ENCODE assay signal across 8 cellular contexts in the genomic region with DNA sequence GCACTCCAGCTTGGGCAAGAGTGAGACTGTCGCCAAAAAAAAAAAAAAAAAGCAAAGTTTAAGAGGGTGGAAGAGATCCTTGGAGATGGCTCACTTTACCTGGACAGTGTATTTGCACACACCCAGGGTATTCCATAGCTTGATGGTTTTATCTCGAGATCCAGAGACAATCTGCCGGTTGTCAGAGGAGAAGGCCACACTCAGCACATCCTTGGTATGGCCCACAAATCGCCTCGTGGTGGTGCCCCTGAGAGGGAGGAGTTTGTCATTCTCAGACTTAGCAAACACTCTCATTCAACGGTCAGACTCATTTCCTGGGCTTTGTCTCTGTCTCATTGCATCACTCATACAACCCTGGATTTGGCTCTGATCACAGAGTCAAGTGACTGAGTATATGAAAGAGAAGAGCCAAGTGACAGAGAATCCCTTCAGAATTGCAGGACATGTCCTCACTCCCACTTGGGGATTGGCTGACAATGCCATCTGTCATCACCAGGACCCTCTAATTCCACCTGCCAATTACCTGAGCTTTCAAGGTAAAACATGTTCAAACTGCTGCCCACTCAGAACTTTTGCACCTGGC. TPM values are rescaled to one million over a fixed set of nuclear protein-coding genes. Genes with fewer than 3 reads are reported as not detected.
DNase-seq lines count a peak whose midpoint lies in the region; ATAC-seq and TF ChIP-seq lines count a peak whose summit lies in the region.

No MANE protein-coding gene starts in this region.

- ATAC-seq in upper lobe of right lung: no peak
- ATAC-seq in HG02678 (IDR thresholded peaks at IDR 0.05; ENCODE audit: unreplicated experiment): no peak
- ATAC-seq in GM21526 (IDR thresholded peaks at IDR 0.05; ENCODE audit: low FRiP score, unreplicated experiment): no peak

- H3K27ac Mint-ChIP-seq in activated naive CD8-positive, alpha-beta T cell: peak overlapping the region; percentile 99

- H3K9me3 ChIP-seq in HUES48 (ENCODE audit: control insufficient read depth, insufficient read depth, low read length) (no peaks in the 10 kb centered on the region), upper lobe of right lung (no peaks in the 10 kb centered on the region)

- intact Hi-C loops in upper lobe of right lung (cut with DNase I): no loop called here

- H3K9ac ChIP-seq in HUES48 (ENCODE audit: low read depth, low read length): peak overlapping the region; percentile 98

- H3K27me3 ChIP-seq in HUES48 (ENCODE audit: control insufficient read depth, insufficient read depth, low read length) (no peaks in the 10 kb centered on the region), upper lobe of right lung (no peaks in the 10 kb centered on the region)

- no peaks in the 10 kb centered on the region for H3K27me3 Mint-ChIP-seq in activated naive CD8-positive, alpha-beta T cell

- peaks cover 30% of the 10 kb centered on the region for H3K36me3 Mint-ChIP-seq in activated naive CD8-positive, alpha-beta T cell

- H3K27ac ChIP-seq in HUES48 (ENCODE audit: low read depth, low read length) (peak overlapping the region; percentile 99), upper lobe of right lung (peak overlapping the region; percentile 98)

- no peaks in the 10 kb centered on the region for H3K9me3 Mint-ChIP-seq in activated naive CD8-positive, alpha-beta T cell (ENCODE audit: low read depth)

- H3K4me1 Mint-ChIP-seq in activated naive CD8-positive, alpha-beta T cell (ENCODE audit: low read depth): peaks cover 62% of the 10 kb centered on the region

- peak; percentile 85 for DNase-seq in AG10803 (ENCODE audit: low read depth)
- DNase-seq in iris pigment epithelial cell (ENCODE audit: low read depth): peak; percentile 95
- no peak for DNase-seq in upper lobe of right lung
- no peak for DNase-seq in activated CD4-positive, CD25-positive, alpha-beta regulatory T cell (lab: John Stamatoyannopoulos, UW)

- TF ChIP-seq CTCF in AG10803 (conservative IDR thresholded peaks at IDR 0.05; ENCODE audit: low read length): 0 out of 2 replicates have a peak, but pooled peaks have one; percentile 12
- TF ChIP-seq CTCF in upper lobe of right lung (IDR thresholded peaks at IDR 0.05): no peak

- peak overlapping the region; percentile 98 for H3K4me3 ChIP-seq in AG10803 (ENCODE audit: low read length)
- peak overlapping the region; percentile 95 for H3K4me3 ChIP-seq in HUES48 (ENCODE audit: low read depth, low read length)
- H3K4me3 ChIP-seq in upper lobe of right lung: peak overlapping the region; percentile 72

- H3K4me3 Mint-ChIP-seq in activated naive CD8-positive, alpha-beta T cell: peak overlapping the region; percentile 94

- H3K36me3 ChIP-seq in HUES48 (ENCODE audit: control insufficient read depth, insufficient read depth, low read length) (peaks cover 66% of the 10 kb centered on the region), upper lobe of right lung (peaks cover 61% of the 10 kb centered on the region)

- peaks cover 14% of the 10 kb centered on the region for H3K4me1 ChIP-seq in HUES48 (ENCODE audit: control insufficient read depth, insufficient read depth, low read length)
- peaks cover 45% of the 10 kb centered on the region for H3K4me1 ChIP-seq in upper lobe of right lung

RNA-seq across cellular contexts. Expression of a gene that starts 2.2 kb away (rescaled TPM):
- total RNA-seq in upper lobe of right lung: 1,155 TPM

RNA-seq across cellular contexts. Expression of a gene that starts 18.4 kb away (rescaled TPM):
- total RNA-seq in upper lobe of right lung: 26.9 TPM

RNA-seq across cellular contexts. Expression of a gene that starts 19.5 kb away (rescaled TPM):
- 16.3 TPM for total RNA-seq in upper lobe of right lung

RNA-seq across cellular contexts. Expression of a gene that starts 36.5 kb away (rescaled TPM):
- total RNA-seq in upper lobe of right lung: 4.9 TPM

Comparison
In these comparisons a context has a peak if more than half of its experiments do, and no peak if none do; other contexts are left out.
1. DNase-seq: peak in AG10803 (single experiment) and iris pigment epithelial cell (single experiment); none in upper lobe of right lung (single experiment) and activated CD4-positive, CD25-positive, alpha-beta regulatory T cell (0 of 4).
2. Peak in every context shown above with its lines, with median percentiles within 50 percentile points of each other: H3K4me3 ChIP-seq.